In the genomic region with DNA sequence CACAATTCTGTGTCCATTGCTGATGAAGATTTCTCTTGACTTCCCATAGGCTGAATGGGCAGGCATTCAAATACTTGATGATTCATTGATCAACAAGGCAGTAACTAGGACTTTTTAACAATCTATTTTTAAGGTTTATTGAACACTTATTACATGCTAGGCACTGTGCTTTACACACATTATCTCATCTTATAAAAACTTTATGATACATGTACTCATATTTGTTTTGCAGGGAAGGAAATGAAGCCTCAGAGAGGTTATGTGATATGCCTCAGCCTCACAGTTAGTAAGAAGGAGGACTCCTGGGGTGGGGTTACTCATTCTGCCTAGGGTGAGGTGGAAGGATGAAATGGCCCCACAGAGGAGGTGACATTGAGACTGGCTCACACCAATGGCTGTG, we compare ENCODE assay signal across 22 cellular contexts. TPM values are rescaled to one million over a fixed set of nuclear protein-coding genes. Genes with fewer than 3 reads are reported as not detected.
DNase-seq lines count a peak whose midpoint lies in the region; ATAC-seq and TF ChIP-seq lines count a peak whose summit lies in the region.
"Had no signal": no experiment of that assay in that cellular context is flagged by ENCODE, and none has a peak within 500 bp of the region (broad histone marks: within the 10 kb centered on the region; RNA-seq: fewer than 3 reads in every experiment).

No MANE protein-coding gene starts in this region.

- no peaks in the 10 kb centered on the region for H3K27me3 Mint-ChIP-seq in HFFc6 (ENCODE audit: insufficient read depth)
- H3K27me3 Mint-ChIP-seq: activated naive CD4-positive, alpha-beta T cell treated with anti-CD3 and anti-CD28 coated beads, Interleukin-2, amount 50 U/mL, for 24 hours had no signal

- H3K4me3 ChIP-seq in coronary artery: no peak overlapping the region
- H3K4me3 ChIP-seq: psoas muscle, upper lobe of right lung had no signal

- DNase-seq in activated CD8-positive, alpha-beta memory T cell treated with anti-CD3 and anti-CD28 coated beads, Interleukin-2, amount 50 U/mL, for 48 hours: peak; percentile 41
- DNase-seq in activated CD8-positive, alpha-beta memory T cell treated with anti-CD3 and anti-CD28 coated beads, Interleukin-2, amount 50 U/mL, for 4 hours: no peak
- DNase-seq in HFFc6 (no peak), coronary artery (ENCODE audit: low spot score) (peak; percentile 14), NCI-H526 treated with DMSO at 0.1 percent for 48 hours (lab: John Stamatoyannopoulos, UW) (no peak)
- no peak for DNase-seq in stimulated activated naive CD8-positive, alpha-beta T cell treated with anti-CD3 and anti-CD28 coated beads, Interleukin-15, Interleukin-2, amounts not matched to agents 100 U/mL and 50 U/mL, for 24 hours
- DNase-seq: ACHN, NCI-H1048, NCI-H1930, psoas muscle, substantia nigra, upper lobe of right lung had no signal

- TF ChIP-seq CTCF in HFFc6 (IDR thresholded peaks at IDR 0.05): no peak
- TF ChIP-seq CTCF in coronary artery (IDR thresholded peaks at IDR 0.05): no peak

- peaks cover 73% of the 10 kb centered on the region for H3K4me1 Mint-ChIP-seq in HFFc6 (ENCODE audit: low read depth)

- peak; percentile 38 for ATAC-seq in stimulated activated naive CD8-positive, alpha-beta T cell treated with anti-CD3 and anti-CD28 coated beads, Interleukin-15, Interleukin-2, amounts not matched to agents 100 U/mL and 50 U/mL, for 24 hours
- no peak for ATAC-seq in HG02840 (IDR thresholded peaks at IDR 0.05; ENCODE audit: low FRiP score, unreplicated experiment)
- no peak for ATAC-seq in GM18511 (IDR thresholded peaks at IDR 0.05; ENCODE audit: unreplicated experiment)
- ATAC-seq: HepG2, psoas muscle, Right ventricle myocardium inferior, upper lobe of right lung had no signal

- no peaks in the 10 kb centered on the region for H3K36me3 Mint-ChIP-seq in HFFc6 (ENCODE audit: low read depth)
- H3K36me3 Mint-ChIP-seq: activated naive CD4-positive, alpha-beta T cell treated with anti-CD3 and anti-CD28 coated beads, Interleukin-2, amount 50 U/mL, for 24 hours had no signal

- H3K27ac ChIP-seq in coronary artery: no peak overlapping the region
- H3K27ac ChIP-seq: HL-60, psoas muscle, upper lobe of right lung, VCaP had no signal

- peak overlapping the region; percentile 49 for H3K27ac Mint-ChIP-seq in HFFc6
- H3K27ac Mint-ChIP-seq: activated naive CD4-positive, alpha-beta T cell treated with anti-CD3 and anti-CD28 coated beads, Interleukin-2, amount 50 U/mL, for 24 hours; activated T-helper 1 cell treated with anti-CD3 and anti-CD28 coated beads, Interleukin-12 subunit alpha, Interleukin-12 subunit beta, Interleukin-2, Interleukin-4 antibody, amounts not matched to agents 30 ng/mL and 10 ng/mL and 1 ng/mL, durations not matched to agents 14 hours and 24 hours and 36 hours; T-helper 2 cell treated with Interferon-gamma antibody and Interleukin-4, amounts not matched to agents 5 μg/mL and 100 μg/mL, for 36 hours had no signal

- no peaks in the 10 kb centered on the region for H3K9me3 Mint-ChIP-seq in HFFc6
- H3K9me3 Mint-ChIP-seq: activated naive CD4-positive, alpha-beta T cell treated with anti-CD3 and anti-CD28 coated beads, Interleukin-2, amount 50 U/mL, for 24 hours; activated T-helper 1 cell treated with anti-CD3 and anti-CD28 coated beads, Interleukin-12 subunit alpha, Interleukin-12 subunit beta, Interleukin-2, Interleukin-4 antibody, amounts not matched to agents 30 ng/mL and 10 ng/mL and 1 ng/mL, durations not matched to agents 14 hours and 24 hours and 36 hours; central memory CD8-positive, alpha-beta T cell; T-helper 2 cell treated with Interferon-gamma antibody and Interleukin-4, amounts not matched to agents 5 μg/mL and 100 μg/mL, for 36 hours had no signal

- H3K4me3 Mint-ChIP-seq in HFFc6: no peak overlapping the region
- H3K4me3 Mint-ChIP-seq: activated naive CD4-positive, alpha-beta T cell treated with anti-CD3 and anti-CD28 coated beads, Interleukin-2, amount 50 U/mL, for 24 hours; activated T-helper 1 cell treated with anti-CD3 and anti-CD28 coated beads, Interleukin-12 subunit alpha, Interleukin-12 subunit beta, Interleukin-2, Interleukin-4 antibody, amounts not matched to agents 30 ng/mL and 10 ng/mL and 1 ng/mL, durations not matched to agents 14 hours and 24 hours and 36 hours; central memory CD8-positive, alpha-beta T cell; T-helper 2 cell treated with Interferon-gamma antibody and Interleukin-4, amounts not matched to agents 5 μg/mL and 100 μg/mL, for 36 hours had no signal

RNA-seq across cellular contexts. Expression of gene EMP1, which starts 12.9 kb away (rescaled TPM):
- total RNA-seq in HFFc6 (2021; fragmentation: NEBNext Ultra II Directional; extraction: Animal tissue kit (Norgen Biotek cat#: 25700)): 100 to 1,000 TPM; 217 to 417 (median 356) TPM

Comparison
In these comparisons a context has a peak if more than half of its experiments do, and no peak if none do; other contexts are left out.
1. DNase-seq: peak in activated CD8-positive, alpha-beta memory T cell treated with anti-CD3 and anti-CD28 coated beads, Interleukin-2, amount 50 U/mL, for 48 hours (single experiment) and coronary artery (single experiment); none in activated CD8-positive, alpha-beta memory T cell treated with anti-CD3 and anti-CD28 coated beads, Interleukin-2, amount 50 U/mL, for 4 hours (single experiment), HFFc6 (single experiment), stimulated activated naive CD8-positive, alpha-beta T cell treated with anti-CD3 and anti-CD28 coated beads, Interleukin-15, Interleukin-2, amounts not matched to agents 100 U/mL and 50 U/mL, for 24 hours (single experiment) and NCI-H526 treated with DMSO at 0.1 percent for 48 hours (single experiment).